15 cellular contexts compared by ENCODE assay signal in genomic region chr9:99303177-99303576, GRCh38.
"Had no signal": no experiment of that assay in that cellular context is flagged by ENCODE, and none has a peak within 500 bp of the region (broad histone marks: within the 10 kb centered on the region; RNA-seq: fewer than 3 reads in every experiment).

No MANE protein-coding gene starts in this region.

- H3K36me3 ChIP-seq: ascending aorta, left lung, prostate gland, spleen, upper lobe of left lung, WERI-Rb-1 had no signal

- H3K27ac ChIP-seq: ascending aorta, left lung, prostate gland, spleen, upper lobe of left lung, WERI-Rb-1 had no signal

- DNase-seq: activated CD4-positive, alpha-beta T cell treated with anti-CD3 and anti-CD28 coated beads for 36 hours; activated CD8-positive, alpha-beta memory T cell treated with anti-CD3 and anti-CD28 coated beads, Interleukin-2, amount 50 U/mL, for 4 hours; activated CD8-positive, alpha-beta T cell treated with anti-CD3 and anti-CD28 coated beads for 36 hours; activated naive CD4-positive, alpha-beta T cell treated with Interleukin-2 at 50 U/mL for 16 hours; activated naive CD8-positive, alpha-beta T cell treated with anti-CD3 and anti-CD28 coated beads, Interleukin-2, amount 50 U/mL, for 24 hours; islet precursor cell; left lung; natural killer cell; spleen; stimulated activated CD4-positive, alpha-beta T cell treated with anti-CD3 and anti-CD28 coated beads, Interleukin-1b, Interleukin-23, amount 100 ng/mL, for 48 hours; upper lobe of left lung; WERI-Rb-1 had no signal

- H3K9me3 ChIP-seq: ascending aorta, left lung, prostate gland, spleen, upper lobe of left lung had no signal

- H3K4me3 ChIP-seq: ascending aorta, left lung, prostate gland, spleen, upper lobe of left lung had no signal

- H3K4me1 ChIP-seq: ascending aorta, left lung, prostate gland, spleen, upper lobe of left lung had no signal

- H3K27me3 ChIP-seq: ascending aorta, left lung, spleen, upper lobe of left lung had no signal

- ATAC-seq: activated CD4-positive, alpha-beta T cell treated with anti-CD3 and anti-CD28 coated beads for 36 hours; activated CD8-positive, alpha-beta T cell treated with anti-CD3 and anti-CD28 coated beads for 36 hours; activated naive CD8-positive, alpha-beta T cell treated with anti-CD3 and anti-CD28 coated beads, Interleukin-2, amount 50 U/mL, for 24 hours; left lung; natural killer cell; sciatic nerve had no signal
